ENCODE assay signal across 1 cellular context in genomic region chr19:17336872-17337674, GRCh38.
A peak's percentile ranks its signal among the peaks of the same experiment; 100 is the strongest.
TF ChIP-seq lines count a peak whose summit lies in the region.

Gene GTPBP3 (plus strand): TSS chr19:17337553. CDS start chr19:17337612, 59 bp downstream.

TF ChIP-seq in GM23338, 12 proteins besides CTCF, POLR2A, EP300 and RAD21 (continued from another document):
- TF ChIP-seq ZNF462 (CRISPR knock-in tag; IDR thresholded peaks at IDR 0.05): no peak
- TF ChIP-seq ZNF331 (CRISPR knock-in tag; IDR thresholded peaks at IDR 0.05; ENCODE audit: low read depth): no peak
- peak; percentile 69 for TF ChIP-seq ETS1 (IDR thresholded peaks at IDR 0.05)
- TF ChIP-seq EZH2phosphoT487 (IDR thresholded peaks at IDR 0.05; ENCODE audit: unreplicated experiment): no peak
- TF ChIP-seq CREB1 (CRISPR knock-in tag; IDR thresholded peaks at IDR 0.05; ENCODE audit: low read depth): peak; percentile 83
- no peak for TF ChIP-seq EZH2 (IDR thresholded peaks at IDR 0.05; ENCODE audit: low read depth, unreplicated experiment)
- peak; percentile 71 for TF ChIP-seq POLR2AphosphoS5 (IDR thresholded peaks at IDR 0.05; ENCODE audit: low read depth)
- TF ChIP-seq ZNF114 (CRISPR knock-in tag; IDR thresholded peaks at IDR 0.05): no peak
- TF ChIP-seq STAT1 (IDR thresholded peaks at IDR 0.05; ENCODE audit: unreplicated experiment): no peak
- TF ChIP-seq NANOG (IDR thresholded peaks at IDR 0.05; ENCODE audit: borderline replicate concordance): no peak
